8 cellular contexts compared by ENCODE assay signal in genomic region chr11:118622376-118623290, GRCh38. TPM values are rescaled to one million over a fixed set of nuclear protein-coding genes. Genes with fewer than 3 reads are reported as not detected.
DNase-seq lines count a peak whose midpoint lies in the region; ATAC-seq, FAIRE-seq and TF ChIP-seq lines count a peak whose summit lies in the region.

No MANE protein-coding gene starts in this region.

- H3K36me3 ChIP-seq in lower lobe of right lung = peaks cover 33% of the 10 kb centered on the region

- FAIRE-seq in urothelium cell line (lab: Jason Lieb, UNC) (no peak), GM19239 (lab: Jason Lieb, UNC) (no peak)

- no peaks in the 10 kb centered on the region for H3K9me3 ChIP-seq in lower lobe of right lung

- ATAC-seq in lower lobe of right lung (peak; percentile 46 to 72), GM18511 (IDR thresholded peaks at IDR 0.05; ENCODE audit: unreplicated experiment) (no peak)

- no peaks in the 10 kb centered on the region for H3K27me3 ChIP-seq in lower lobe of right lung (ENCODE audit: low read depth)

- peak overlapping the region; percentile 58 for H3K4me3 ChIP-seq in lower lobe of right lung

- H3K4me1 ChIP-seq in lower lobe of right lung = peaks cover 69% of the 10 kb centered on the region

- intact Hi-C loops in lower lobe of right lung (cut with DNase I) = no loop called here

- peak; percentile 77 for DNase-seq in DMS153 (lab: John Stamatoyannopoulos, UW)
- peak; percentile 83 for DNase-seq in NCI-H2196 treated with DMSO at 0.1 percent for 48 hours (lab: John Stamatoyannopoulos, UW; ENCODE audit: unreplicated experiment)
- DNase-seq in caudate nucleus (lab: John Stamatoyannopoulos, UW) = peak in 27 of 61 donors; percentile 20 to 84 (median 38)
- DNase-seq in lower lobe of right lung = peak; percentile 62
- peak; percentile 69 for DNase-seq in urothelium cell line (ENCODE audit: low spot score)
- DNase-seq in GM19239 (ENCODE audit: insufficient read length, low spot score) = no peak
- no peak for DNase-seq in activated CD4-positive, alpha-beta T cell treated with anti-CD3 and anti-CD28 coated beads for 48 hours

- TF ChIP-seq CTCF in lower lobe of right lung (IDR thresholded peaks at IDR 0.05) = no peak

- H3K27ac ChIP-seq in caudate nucleus (ENCODE audit: low read depth, low read length) (peak overlapping the region; percentile 96), lower lobe of right lung (peak overlapping the region; percentile 80)

RNA-seq across cellular contexts. Expression of gene PHLDB1, which starts 15.2 kb away (rescaled TPM):
- 71.8 TPM for total RNA-seq in lower lobe of right lung

RNA-seq across cellular contexts. Expression of gene ARCN1, which starts 50.4 kb away (rescaled TPM):
- total RNA-seq in lower lobe of right lung = 122 TPM

RNA-seq across cellular contexts. Expression of gene TREH, which starts 56.8 kb away (rescaled TPM):
- total RNA-seq in lower lobe of right lung = 0.30 TPM

RNA-seq across cellular contexts. Expression of gene IFT46, which starts 56.9 kb away (rescaled TPM):
- total RNA-seq in lower lobe of right lung = 18.5 TPM

Comparison
In these comparisons a context has a peak if more than half of its experiments do, and no peak if none do; other contexts are left out.
1. DNase-seq: peak in DMS153 (single experiment), NCI-H2196 treated with DMSO at 0.1 percent for 48 hours (single experiment), lower lobe of right lung (single experiment) and urothelium cell line (single experiment); none in GM19239 (single experiment) and activated CD4-positive, alpha-beta T cell treated with anti-CD3 and anti-CD28 coated beads for 48 hours (single experiment).